ENCODE assay signal across 8 cellular contexts in genomic region chr11:3091846-3092602, GRCh38. TPM values are rescaled to one million over a fixed set of nuclear protein-coding genes. Genes with fewer than 3 reads are reported as not detected.
A peak's percentile ranks its signal among the peaks of the same experiment; 100 is the strongest.
DNase-seq lines count a peak whose midpoint lies in the region; ATAC-seq and TF ChIP-seq lines count a peak whose summit lies in the region.

No MANE protein-coding gene starts in this region.

- no peaks in the 10 kb centered on the region for H3K79me2 ChIP-seq in Karpas-422 (ENCODE audit: low read length)

- no peak overlapping the region for H3K4me2 ChIP-seq in Karpas-422 (ENCODE audit: low read depth, low read length, poor library complexity, severe bottlenecking)

- no peaks in the 10 kb centered on the region for H3K36me3 ChIP-seq in Karpas-422 (ENCODE audit: insufficient read depth, low read length)

- H3K9me2 ChIP-seq in Karpas-422 (replicated peaks; ENCODE audit: insufficient read depth, low read length): no peaks in the 10 kb centered on the region

- no peaks in the 10 kb centered on the region for H3K36me3 Mint-ChIP-seq in progenitor cell of endocrine pancreas (ENCODE audit: insufficient read depth)

- H3K4me3 Mint-ChIP-seq in progenitor cell of endocrine pancreas (ENCODE audit: low read depth): no peak overlapping the region

- H3K9ac ChIP-seq in Karpas-422 (ENCODE audit: low read length): no peak overlapping the region

- DNase-seq in AG08396 (ENCODE audit: low spot score) (peak; percentile 87), Karpas-422 (peak; percentile 84), SK-N-DZ (ENCODE audit: low spot score) (peak; percentile 65), Right ventricle myocardium inferior (ENCODE audit: missing footprints) (peak; percentile 87), progenitor cell of endocrine pancreas (ENCODE audit: low spot score, unreplicated experiment) (peak; percentile 65)
- DNase-seq in activated gamma-delta T cell treated with anti-CD3 and anti-CD28 coated beads, Interleukin-2, amount 50 U/mL, for 16 hours (ENCODE audit: low read depth): peak; percentile 53

- H2AFZ ChIP-seq in Karpas-422 (ENCODE audit: low read length): no peak overlapping the region

- H3K27ac ChIP-seq in Karpas-422 (ENCODE audit: low read length): no peak overlapping the region

- H3K27me3 ChIP-seq in Karpas-422 (ENCODE audit: low read length): no peaks in the 10 kb centered on the region

- H3K4me1 ChIP-seq in Karpas-422 (ENCODE audit: low read length): peaks cover 3% of the 10 kb centered on the region

- intact Hi-C loops in Right ventricle myocardium inferior (cut with DNase I): loop anchor here (1.0 to 5.0 kb wide), 2 partner anchors 35 to 55 kb away; partner anchors contain the start of gene CARS1

- no peaks in the 10 kb centered on the region for H3K4me1 Mint-ChIP-seq in progenitor cell of endocrine pancreas (ENCODE audit: low read depth)

- H4K20me1 ChIP-seq in Karpas-422 (ENCODE audit: insufficient read depth, low read depth, low read length): no peaks in the 10 kb centered on the region

- H3K4me3 ChIP-seq in Karpas-422 (ENCODE audit: low read length): no peak overlapping the region

- H3K27ac Mint-ChIP-seq in progenitor cell of endocrine pancreas: no peak overlapping the region

- H3K9me3 Mint-ChIP-seq in progenitor cell of endocrine pancreas (ENCODE audit: low read depth): no peaks in the 10 kb centered on the region

- peak; percentile 99 for TF ChIP-seq CTCF in progenitor cell of endocrine pancreas (IDR thresholded peaks at IDR 0.05; ENCODE audit: unreplicated experiment)

- H3K27me3 Mint-ChIP-seq in progenitor cell of endocrine pancreas: peaks cover 15% of the 10 kb centered on the region

- peak; percentile 65 for ATAC-seq in GM18868 (IDR thresholded peaks at IDR 0.05; ENCODE audit: unreplicated experiment)
- peak; percentile 59 for ATAC-seq in Right ventricle myocardium inferior
- ATAC-seq in GM18520 (IDR thresholded peaks at IDR 0.05; ENCODE audit: unreplicated experiment): no peak

- no peaks in the 10 kb centered on the region for H3K9me3 ChIP-seq in Karpas-422 (ENCODE audit: low read length)

RNA-seq across cellular contexts. Expression of gene CARS1, which starts 34.8 kb away (rescaled TPM):
- 55.8 and 80.6 TPM in 2 replicates for total RNA-seq in Karpas-422 (2014; rRNA removed; shearing (Covaris generic); ENCODE audit: low replicate concordance)
- polyA plus RNA-seq in SK-N-DZ (2014; cell fraction: cytosol; rRNA removed): 41.4 and 43.6 TPM in 2 replicates
- 103 and 108 TPM in 2 replicates for polyA plus RNA-seq in SK-N-DZ (2014; cell fraction: nucleus; rRNA removed)
- total RNA-seq in Right ventricle myocardium inferior (17.2 TPM), progenitor cell of endocrine pancreas (56.4 and 64.5 TPM in 2 replicates)
